Comparison of ENCODE assay signal across 8 cellular contexts in genomic region chr7:92641921-92642511, GRCh38. TPM values are rescaled to one million over a fixed set of nuclear protein-coding genes. Genes with fewer than 3 reads are reported as not detected.
DNase-seq lines count a peak whose midpoint lies in the region; ATAC-seq and TF ChIP-seq lines count a peak whose summit lies in the region.

No MANE protein-coding gene starts in this region.

- no peaks in the 10 kb centered on the region for H3K27me3 ChIP-seq in PC-3 (ENCODE audit: low read length)
- H3K27me3 ChIP-seq in smooth muscle cell (ENCODE audit: low read depth): no peaks in the 10 kb centered on the region
- H3K27me3 ChIP-seq in uterus: no peaks in the 10 kb centered on the region

- intact Hi-C loops in PC-3 (cut with micrococcal nuclease): no loop called here
- intact Hi-C loops in uterus (cut with DNase I; ENCODE audit: low total_unique reads): no loop called here

- DNase-seq in PC-3 (peak; percentile 26), smooth muscle cell (lab: John Stamatoyannopoulos, UW; ENCODE audit: unreplicated experiment) (no peak), uterus (no peak), RWPE1 (ENCODE audit: low spot score) (no peak), NCI-H146 treated with DMSO at 0.1 percent for 48 hours (lab: John Stamatoyannopoulos, UW; ENCODE audit: unreplicated experiment) (no peak)
- DNase-seq in activated naive CD4-positive, alpha-beta T cell treated with anti-CD3 and anti-CD28 coated beads, Interleukin-2, amount 50 U/mL, for 16 hours: peak; percentile 42

- TF ChIP-seq POLR2A in uterus (IDR thresholded peaks at IDR 0.05): no peak

- H3K79me2 ChIP-seq in PC-3 (ENCODE audit: low read length) (no peaks in the 10 kb centered on the region), smooth muscle cell (ENCODE audit: low read depth) (peaks cover 16% of the 10 kb centered on the region)

- peak; percentile 58 for ATAC-seq in GM18499 (IDR thresholded peaks at IDR 0.05; ENCODE audit: insufficient read depth, unreplicated experiment)
- peak; percentile 79 for ATAC-seq in HG02623 (IDR thresholded peaks at IDR 0.05; ENCODE audit: unreplicated experiment)
- no peak for ATAC-seq in PC-3

- H3F3A ChIP-seq in PC-3 (ENCODE audit: low read length, unreplicated experiment) (no peaks in the 10 kb centered on the region), smooth muscle cell (ENCODE audit: low read depth) (no peaks in the 10 kb centered on the region)

- POLR2A ChIA-PET in PC-3 (lab: Charles Lee; ENCODE audit: unreplicated experiment): no interaction called here
- POLR2A ChIA-PET in RWPE1 (lab: Yijun Ruan, JAX; ENCODE audit: low non-redundant PET): no interaction called here

- no peak for TF ChIP-seq CTCF in PC-3 (conservative IDR thresholded peaks at IDR 0.05; ENCODE audit: low read depth, low read length)
- no peak for TF ChIP-seq CTCF in smooth muscle cell (IDR thresholded peaks at IDR 0.05; ENCODE audit: borderline replicate concordance, insufficient read depth, poor library complexity, severe bottlenecking)
- no peak for TF ChIP-seq CTCF in uterus (IDR thresholded peaks at IDR 0.05)
- no peak for TF ChIP-seq CTCF in RWPE1 (conservative IDR thresholded peaks at IDR 0.05; ENCODE audit: low read depth)

- H3K4me3 ChIP-seq in PC-3 (ENCODE audit: low read length) (no peak overlapping the region), smooth muscle cell (no peak overlapping the region), uterus (no peak overlapping the region)

- H3K4me1 ChIP-seq in PC-3 (ENCODE audit: insufficient read depth, low read length): peaks cover 37% of the 10 kb centered on the region
- no peaks in the 10 kb centered on the region for H3K4me1 ChIP-seq in smooth muscle cell (ENCODE audit: low read depth)
- H3K4me1 ChIP-seq in uterus: no peaks in the 10 kb centered on the region

- H3K27ac ChIP-seq in PC-3 (ENCODE audit: low read length): peak overlapping the region; percentile 26
- peak overlapping the region; percentile 91 for H3K27ac ChIP-seq in smooth muscle cell (ENCODE audit: low read depth)
- no peak overlapping the region for H3K27ac ChIP-seq in uterus
- no peak overlapping the region for H3K27ac ChIP-seq in RWPE1

- H3K9ac ChIP-seq in PC-3 (ENCODE audit: low read length) (no peak overlapping the region), smooth muscle cell (ENCODE audit: low read depth) (peak overlapping the region; percentile 64)

- H3K4me2 ChIP-seq in PC-3 (ENCODE audit: low read length) (no peak overlapping the region), smooth muscle cell (peak overlapping the region; percentile 49)

- no peaks in the 10 kb centered on the region for H4K20me1 ChIP-seq in PC-3 (ENCODE audit: low read length)
- H4K20me1 ChIP-seq in smooth muscle cell (ENCODE audit: low read depth): peaks cover 38% of the 10 kb centered on the region

- WGBS in smooth muscle cell (ENCODE audit: low lambda C conversion rate): 69% methylated on average over 4 of the region's 4 CpGs

- H2AFZ ChIP-seq in PC-3 (ENCODE audit: low read length) (no peak overlapping the region), smooth muscle cell (ENCODE audit: low read depth) (no peak overlapping the region)

- H3K9me3 ChIP-seq in PC-3 (ENCODE audit: low read length) (no peaks in the 10 kb centered on the region), smooth muscle cell (replicated peaks; ENCODE audit: low read depth) (no peaks in the 10 kb centered on the region), uterus (no peaks in the 10 kb centered on the region)

- no peaks in the 10 kb centered on the region for H3K9me2 ChIP-seq in PC-3 (replicated peaks; ENCODE audit: low read length)

- CTCF ChIA-PET in PC-3 (lab: Charles Lee): no interaction called here
- CTCF ChIA-PET in RWPE1 (lab: Yijun Ruan, JAX): interaction anchor here (1.3 kb wide), 1 partner anchor 41 kb away, joined by 3 read pairs; no protein-coding TSS in a partner anchor

- no TSS peak for BruUV-seq in PC-3 (replicated peaks; lab: Mats Ljungman, UMichigan)

- no peaks in the 10 kb centered on the region for H3K36me3 ChIP-seq in PC-3 (ENCODE audit: low read depth, low read length)
- no peaks in the 10 kb centered on the region for H3K36me3 ChIP-seq in smooth muscle cell (ENCODE audit: low read depth)
- H3K36me3 ChIP-seq in uterus: no peaks in the 10 kb centered on the region

RNA-seq across cellular contexts. Expression of gene FAM133B, which starts 51.8 kb away (rescaled TPM):
- total RNA-seq in PC-3 (2014; rRNA removed): 22.6 and 25.9 TPM in 2 replicates
- 24.2 and 36.0 TPM in 2 replicates for total RNA-seq in smooth muscle cell
- polyA plus RNA-seq in smooth muscle cell: 17.2 and 25.1 TPM in 2 replicates
- total RNA-seq in uterus: 10 to 100 TPM in 3 of 4 donors, 1 to 10 TPM in 1; 7.2 to 42.9 (median 34.3) TPM

Comparison
In these comparisons a context has a peak if more than half of its experiments do, and no peak if none do; other contexts are left out.
1. DNase-seq: peak in PC-3 (single experiment) and activated naive CD4-positive, alpha-beta T cell treated with anti-CD3 and anti-CD28 coated beads, Interleukin-2, amount 50 U/mL, for 16 hours (single experiment); none in smooth muscle cell (single experiment), uterus (0 of 2), RWPE1 (single experiment) and NCI-H146 treated with DMSO at 0.1 percent for 48 hours (single experiment).
2. H3K27ac ChIP-seq: peak in PC-3 (single experiment) and smooth muscle cell (single experiment); none in uterus (0 of 2) and RWPE1 (single experiment).